ENCODE assay signal across 25 cellular contexts in the genomic region with DNA sequence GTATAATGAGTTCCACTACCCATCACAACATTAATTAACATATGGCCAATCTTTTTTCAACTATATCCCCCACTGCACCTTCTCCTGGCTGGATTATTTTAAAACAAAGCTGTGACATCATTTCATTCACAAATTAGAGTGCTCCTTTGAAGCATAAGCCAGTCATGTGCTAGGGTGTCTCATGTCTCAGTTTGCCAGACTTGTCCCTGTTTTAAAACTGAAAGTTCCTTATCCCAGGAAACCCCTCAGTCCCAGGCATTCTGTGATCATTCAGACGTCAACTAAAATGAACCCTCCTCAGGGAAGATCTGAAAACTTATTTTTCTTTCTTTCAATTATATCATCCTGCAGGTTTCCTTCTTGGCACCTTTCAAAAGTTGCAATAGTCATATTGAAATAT.
"Had no signal": no experiment of that assay in that cellular context is flagged by ENCODE, and none has a peak within 500 bp of the region (broad histone marks: within the 10 kb centered on the region; RNA-seq: fewer than 3 reads in every experiment).

No MANE protein-coding gene starts in this region.

- H3K9me3 ChIP-seq: colonic mucosa, esophagus squamous epithelium, gastroesophageal sphincter, left lung, lower lobe of right lung, mucosa of descending colon had no signal

- ATAC-seq: effector memory CD8-positive, alpha-beta T cell; esophagus mucosa; gastroesophageal sphincter; heart right ventricle; left cardiac atrium; left lung; left ventricle myocardium superior; lower lobe of right lung; mucosa of descending colon; naive thymus-derived CD8-positive, alpha-beta T cell had no signal

- H3K36me3 ChIP-seq: colonic mucosa, esophagus squamous epithelium, gastroesophageal sphincter, heart right ventricle, left lung, lower lobe of right lung had no signal

- H3K4me1 Mint-ChIP-seq: endodermal cell; naive B cell; naive thymus-derived CD8-positive, alpha-beta T cell had no signal

- H3K4me1 ChIP-seq: colonic mucosa, gastroesophageal sphincter, heart right ventricle, left lung, lower lobe of right lung had no signal

- H3K27me3 ChIP-seq: colonic mucosa, esophagus squamous epithelium, gastroesophageal sphincter, left lung had no signal

- H3K27me3 Mint-ChIP-seq: dendritic cell treated with granulocyte-macrophage colony-stimulating factor and Interleukin-4, amounts not matched to agents 40 ng/mL and 50 ng/mL, for 4 days had no signal

- H3K9me3 Mint-ChIP-seq: dendritic cell treated with granulocyte-macrophage colony-stimulating factor and Interleukin-4, amounts not matched to agents 40 ng/mL and 50 ng/mL, for 4 days; effector memory CD8-positive, alpha-beta T cell; endodermal cell had no signal

- DNase-seq: colonic mucosa; cortex of kidney; effector CD8-positive, alpha-beta T cell; effector memory CD8-positive, alpha-beta T cell; endodermal cell; erythroblast; esophagus squamous epithelium; foreskin fibroblast; glutamatergic neuron; head of caudate nucleus; heart right ventricle; hippocampal formation; left cardiac atrium; left lung; left ventricle myocardium superior; lower lobe of right lung; mesenchymal stem cell; mucosa of descending colon; naive B cell; naive thymus-derived CD8-positive, alpha-beta T cell had no signal

- H3K4me3 Mint-ChIP-seq: dendritic cell treated with granulocyte-macrophage colony-stimulating factor and Interleukin-4, amounts not matched to agents 40 ng/mL and 50 ng/mL, for 4 days; effector memory CD8-positive, alpha-beta T cell; endodermal cell; mesothelial cell of epicardium; naive B cell; naive thymus-derived CD8-positive, alpha-beta T cell had no signal

- H3K27ac ChIP-seq: colonic mucosa, epithelial cell of prostate, esophagus squamous epithelium, gastroesophageal sphincter, heart right ventricle, left lung, lower lobe of right lung had no signal

- H3K4me3 ChIP-seq: colonic mucosa, esophagus squamous epithelium, gastroesophageal sphincter, heart right ventricle, left lung, lower lobe of right lung, mucosa of descending colon had no signal

- H3K36me3 Mint-ChIP-seq: mesothelial cell of epicardium had no signal

- H3K27ac Mint-ChIP-seq: dendritic cell treated with granulocyte-macrophage colony-stimulating factor and Interleukin-4, amounts not matched to agents 40 ng/mL and 50 ng/mL, for 4 days; effector memory CD8-positive, alpha-beta T cell; endodermal cell; naive thymus-derived CD8-positive, alpha-beta T cell had no signal
